Comparison of ENCODE assay signal across 9 cellular contexts in the genomic region with DNA sequence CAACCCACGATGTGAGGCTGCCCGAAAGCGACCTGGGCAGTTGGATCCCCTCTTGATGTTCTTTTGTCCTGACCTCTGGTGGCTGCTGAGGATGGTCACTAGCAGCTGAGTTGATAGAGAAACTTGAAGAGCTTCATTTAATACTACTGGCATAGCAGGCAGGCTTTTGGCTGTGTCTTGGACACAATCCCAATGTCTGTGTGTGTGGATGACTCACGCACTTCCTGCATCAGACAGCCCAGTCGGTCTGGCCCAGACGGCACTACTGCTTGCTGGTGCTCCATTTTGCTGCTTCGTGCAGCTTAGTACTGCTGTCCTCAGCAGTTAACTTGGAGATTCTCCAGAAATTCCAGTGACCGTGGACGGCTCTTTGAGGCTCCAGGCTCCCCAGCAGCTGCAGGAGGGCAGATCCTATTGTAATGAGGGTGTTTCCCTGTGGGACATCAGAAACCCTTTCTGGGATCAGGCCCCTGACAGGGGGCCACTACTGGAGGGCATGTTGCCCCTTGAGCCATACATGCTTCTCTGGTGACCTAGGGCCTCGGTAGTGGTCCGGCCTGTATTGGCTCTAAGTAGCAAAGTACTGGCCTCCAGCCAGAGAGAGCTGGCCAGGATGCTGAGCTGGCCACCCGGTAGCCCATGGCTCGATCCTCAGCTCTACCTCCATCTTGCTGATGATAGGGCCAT. TPM values are rescaled to one million over a fixed set of nuclear protein-coding genes. Genes with fewer than 3 reads are reported as not detected.
A peak's percentile ranks its signal among the peaks of the same experiment; 100 is the strongest.
DNase-seq lines count a peak whose midpoint lies in the region; TF ChIP-seq lines count a peak whose summit lies in the region.
"Had no signal": no experiment of that assay in that cellular context is flagged by ENCODE, and none has a peak within 500 bp of the region (broad histone marks: within the 10 kb centered on the region; RNA-seq: fewer than 3 reads in every experiment).

No MANE protein-coding gene starts in this region.

- no peaks in the 10 kb centered on the region for H3K36me3 ChIP-seq in esophagus muscularis mucosa

- H3K27me3 ChIP-seq in esophagus muscularis mucosa = peaks cover 0 to 7% (median 0%) of the 10 kb centered on the region in 4 donors

- H3K9me3 ChIP-seq in esophagus muscularis mucosa = no peaks in the 10 kb centered on the region

- H3K36me3 Mint-ChIP-seq in mesothelial cell of epicardium = no peaks in the 10 kb centered on the region
- no peaks in the 10 kb centered on the region for H3K36me3 Mint-ChIP-seq in endothelial cell (ENCODE audit: low read depth, unreplicated experiment)
- H3K36me3 Mint-ChIP-seq: activated naive CD8-positive, alpha-beta T cell had no signal

- DNase-seq in OCI-M1 (lab: John Stamatoyannopoulos, UW) = peak; percentile 93
- DNase-seq in esophagus muscularis mucosa (ENCODE audit: extremely low spot score) = peak; percentile 96
- DNase-seq in non-pigmented ciliary epithelial cell (ENCODE audit: low read depth) = peak; percentile 97
- DNase-seq in SKM-1 (lab: John Stamatoyannopoulos, UW; ENCODE audit: unreplicated experiment) = no peak
- no peak for DNase-seq in mesothelial cell of epicardium (ENCODE audit: low spot score in 2 of 2, unreplicated experiment in 2 of 2)
- no peak for DNase-seq in endothelial cell (ENCODE audit: low spot score)
- no peak for DNase-seq in stimulated activated CD4-positive, alpha-beta T cell treated with anti-CD3 and anti-CD28 coated beads, Interleukin-1b, Interleukin-23, amount 100 ng/mL, for 48 hours

- H3K4me3 ChIP-seq in esophagus muscularis mucosa = peak overlapping the region in 2 of 4 donors; percentile 7 to 13

- TF ChIP-seq POLR2A in esophagus muscularis mucosa (IDR thresholded peaks at IDR 0.05; ENCODE audit: low read depth) = no peak

- H3K27me3 Mint-ChIP-seq in mesothelial cell of epicardium (ENCODE audit: low read depth) = no peaks in the 10 kb centered on the region
- H3K27me3 Mint-ChIP-seq in endothelial cell (ENCODE audit: unreplicated experiment) = no peaks in the 10 kb centered on the region

- no peaks in the 10 kb centered on the region for H3K4me1 Mint-ChIP-seq in mesothelial cell of epicardium
- H3K4me1 Mint-ChIP-seq in endothelial cell (ENCODE audit: unreplicated experiment) = no peaks in the 10 kb centered on the region

- H3K4me1 ChIP-seq in esophagus muscularis mucosa = peaks cover 14 to 20% (median 17%) of the 10 kb centered on the region in 4 donors

- H3K4me3 Mint-ChIP-seq in mesothelial cell of epicardium (no peak overlapping the region), endothelial cell (ENCODE audit: unreplicated experiment) (no peak overlapping the region)
- H3K4me3 Mint-ChIP-seq: activated naive CD8-positive, alpha-beta T cell had no signal

- WGBS in esophagus muscularis mucosa = 49% methylated on average over 4 of the region's 13 CpGs

- no peak overlapping the region for H3K27ac Mint-ChIP-seq in mesothelial cell of epicardium
- no peak overlapping the region for H3K27ac Mint-ChIP-seq in endothelial cell (ENCODE audit: unreplicated experiment)
- H3K27ac Mint-ChIP-seq: activated naive CD8-positive, alpha-beta T cell had no signal

- H3K27ac ChIP-seq in C4-2B (peak overlapping the region; percentile 40), esophagus muscularis mucosa (replicated peaks in 1 of 4) (peak overlapping the region; percentile 46 to 61 (median 50))

- no peak for TF ChIP-seq EP300 in esophagus muscularis mucosa (IDR thresholded peaks at IDR 0.05)

- intact Hi-C loops in esophagus muscularis mucosa (cut with DNase I) = no loop called here

- H3K9me3 Mint-ChIP-seq in mesothelial cell of epicardium = peaks cover 68% of the 10 kb centered on the region
- H3K9me3 Mint-ChIP-seq in endothelial cell (ENCODE audit: unreplicated experiment) = no peaks in the 10 kb centered on the region

- TF ChIP-seq CTCF in C4-2B (conservative IDR thresholded peaks at IDR 0.05) (no peak; the same call in 1 of the 2 replicates), esophagus muscularis mucosa (IDR thresholded peaks at IDR 0.05) (no peak), mesothelial cell of epicardium (IDR thresholded peaks at IDR 0.05; ENCODE audit: unreplicated experiment) (no peak), endothelial cell (IDR thresholded peaks at IDR 0.05; ENCODE audit: unreplicated experiment) (no peak)

RNA-seq across cellular contexts. Expression of a gene that starts 4.5 kb away (rescaled TPM):
- 1 to 10 TPM; 4.0 to 9.9 (median 6.8) TPM for total RNA-seq in esophagus muscularis mucosa
- total RNA-seq in mesothelial cell of epicardium = not detected in 3 replicates
- not detected for total RNA-seq in endothelial cell (ENCODE audit: unreplicated experiment)

RNA-seq across cellular contexts. Expression of a gene that starts 38.5 kb away (rescaled TPM):
- total RNA-seq in esophagus muscularis mucosa = 1 to 10 TPM in 2 of 4 donors, under 1 TPM in 1, not detected in 1; 0.29 to 9.1 (median 1.5) TPM
- total RNA-seq in mesothelial cell of epicardium = not detected in 3 replicates
- 0.74 TPM for total RNA-seq in endothelial cell (ENCODE audit: unreplicated experiment)

RNA-seq across cellular contexts. Expression of a gene that starts 47.8 kb away (rescaled TPM):
- 10 to 100 TPM in 2 of 4 donors, 1 to 10 TPM in 2; 3.7 to 38.9 (median 7.7) TPM for total RNA-seq in esophagus muscularis mucosa
- total RNA-seq in mesothelial cell of epicardium = not detected in 3 replicates
- total RNA-seq in endothelial cell (ENCODE audit: unreplicated experiment) = 0.67 TPM

Comparison
In these comparisons a context has a peak if more than half of its experiments do, and no peak if none do; other contexts are left out.
1. DNase-seq: peak in OCI-M1 (single experiment), esophagus muscularis mucosa (single experiment) and non-pigmented ciliary epithelial cell (single experiment); none in SKM-1 (single experiment), mesothelial cell of epicardium (0 of 2), endothelial cell (single experiment) and stimulated activated CD4-positive, alpha-beta T cell treated with anti-CD3 and anti-CD28 coated beads, Interleukin-1b, Interleukin-23, amount 100 ng/mL, for 48 hours (single experiment).